14 cellular contexts compared by ENCODE assay signal in genomic region chr1:231395996-231396385, GRCh38. TPM values are rescaled to one million over a fixed set of nuclear protein-coding genes. Genes with fewer than 3 reads are reported as not detected.
DNase-seq lines count a peak whose midpoint lies in the region; ATAC-seq and TF ChIP-seq lines count a peak whose summit lies in the region.
"Had no signal": no experiment of that assay in that cellular context is flagged by ENCODE, and none has a peak within 500 bp of the region (broad histone marks: within the 10 kb centered on the region; RNA-seq: fewer than 3 reads in every experiment).

No MANE protein-coding gene starts in this region.

- intact Hi-C loops in heart right ventricle (cut with DNase I), result no loop called here
- intact Hi-C loops in Right ventricle myocardium inferior (cut with DNase I), result no loop called here
- intact Hi-C loops in esophagus squamous epithelium (cut with DNase I), result no loop called here
- intact Hi-C loops in uterus (cut with DNase I; ENCODE audit: low total_unique reads), result no loop called here

- TF ChIP-seq CTCF in heart right ventricle (IDR thresholded peaks at IDR 0.05) (no peak), esophagus squamous epithelium (IDR thresholded peaks at IDR 0.05) (no peak), uterus (IDR thresholded peaks at IDR 0.05) (no peak)

- peak in 2 of 8 donors; percentile 2 to 13 for ATAC-seq in heart right ventricle
- no peak for ATAC-seq in Right ventricle myocardium inferior
- no peak for ATAC-seq in HG03025 (IDR thresholded peaks at IDR 0.05; ENCODE audit: low FRiP score, unreplicated experiment)

- H3K4me2 ChIP-seq in neuronal stem cell (ENCODE audit: insufficient read depth, low read length, poor library complexity, severe bottlenecking), result no peak overlapping the region

- DNase-seq in heart right ventricle (no peak), Right ventricle myocardium inferior (ENCODE audit: missing footprints) (no peak), esophagus squamous epithelium (lab: John Stamatoyannopoulos, UW) (no peak), neuronal stem cell (ENCODE audit: low spot score) (no peak), uterus (no peak), epidermal melanocyte (ENCODE audit: insufficient read length, low spot score) (no peak)
- no peak for DNase-seq in activated naive CD4-positive, alpha-beta T cell treated with Interleukin-2 at 50 U/mL for 16 hours
- DNase-seq: activated CD4-positive, alpha-beta memory T cell treated with anti-CD3 and anti-CD28 coated beads, Interleukin-2, amount 10 ng/mL, durations not matched to agents 7 days and 5 days; activated gamma-delta T cell treated with Interleukin-2 at 50 U/mL for 16 hours; DMS79; lower lobe of right lung; NCI-H146 had no signal

- no peak overlapping the region for H2BK12ac ChIP-seq in neuronal stem cell (ENCODE audit: low read length)

- H3K4me3 ChIP-seq in heart right ventricle (no peak overlapping the region), esophagus squamous epithelium (no peak overlapping the region), neuronal stem cell (ENCODE audit: low read length in 2 of 2) (no peak overlapping the region), uterus (no peak overlapping the region)
- H3K4me3 ChIP-seq: HAP-1, lower lobe of right lung had no signal

- no peak overlapping the region for H3K4ac ChIP-seq in neuronal stem cell (ENCODE audit: low read length)

- H3K14ac ChIP-seq in neuronal stem cell (ENCODE audit: low read length), result no peak overlapping the region

- H2BK15ac ChIP-seq in neuronal stem cell (ENCODE audit: low read length), result no peak overlapping the region

- H3K27ac ChIP-seq in heart right ventricle (peak overlapping the region in 9 of 10 donors; percentile 5 to 85 (median 72)), esophagus squamous epithelium (peak overlapping the region in 3 of 4 donors; percentile 9 to 68 (median 60)), neuronal stem cell (replicated peaks; ENCODE audit: low read length) (peak overlapping the region; percentile 18), uterus (peak overlapping the region; percentile 52 to 74)

- H2BK5ac ChIP-seq in neuronal stem cell (ENCODE audit: low read length), result no peak overlapping the region

- H4K8ac ChIP-seq in neuronal stem cell (ENCODE audit: low read depth, low read length), result no peak overlapping the region

- no peak for TF ChIP-seq POLR2A in esophagus squamous epithelium (IDR thresholded peaks at IDR 0.05)
- no peak for TF ChIP-seq POLR2A in uterus (IDR thresholded peaks at IDR 0.05)

- no peak overlapping the region for H2BK120ac ChIP-seq in neuronal stem cell (ENCODE audit: low read depth, low read length)

- H3K9me3 ChIP-seq in heart right ventricle (no peaks in the 10 kb centered on the region), esophagus squamous epithelium (no peaks in the 10 kb centered on the region), neuronal stem cell (replicated peaks in 1 of 2; ENCODE audit: control insufficient read depth in 2 of 2, insufficient read depth in 1 of 2, low read depth in 1 of 2, low read length in 2 of 2) (no peaks in the 10 kb centered on the region), uterus (no peaks in the 10 kb centered on the region)
- H3K9me3 ChIP-seq: HAP-1, lower lobe of right lung had no signal

- no peak overlapping the region for H3K9ac ChIP-seq in neuronal stem cell (ENCODE audit: low read depth, low read length, poor library complexity)

- no peaks in the 10 kb centered on the region for H3K79me1 ChIP-seq in neuronal stem cell (ENCODE audit: low read depth, low read length)

- 47 to 63% methylated on average over 4 of the region's 4 CpGs for WGBS in heart right ventricle, 2 donors
- 84% methylated on average over 3 to 4 of the region's 4 CpGs for WGBS in esophagus squamous epithelium, 2 donors
- WGBS in neuronal stem cell (ENCODE audit: extremely low coverage in 2 of 2, insufficient read length in 2 of 2, insufficient replicate concordance in 1 of 2), 2 donors, result no CpG with 5 or more reads among the region's 4 CpGs

- no peak overlapping the region for H3K18ac ChIP-seq in neuronal stem cell (ENCODE audit: low read length)

- peaks cover 0 to 4% (median 0%) of the 10 kb centered on the region in 9 donors for H3K36me3 ChIP-seq in heart right ventricle
- H3K36me3 ChIP-seq in esophagus squamous epithelium, result no peaks in the 10 kb centered on the region
- no peaks in the 10 kb centered on the region for H3K36me3 ChIP-seq in neuronal stem cell (replicated peaks in 1 of 2; ENCODE audit: control insufficient read depth in 2 of 2, insufficient read depth in 2 of 2, low read length in 2 of 2)
- H3K36me3 ChIP-seq in uterus, result no peaks in the 10 kb centered on the region
- H3K36me3 ChIP-seq: HAP-1, lower lobe of right lung had no signal

- no peak overlapping the region for H2AK5ac ChIP-seq in neuronal stem cell (ENCODE audit: low read depth, low read length)

- H4K91ac ChIP-seq in neuronal stem cell (ENCODE audit: low read depth, low read length, poor library complexity), result no peak overlapping the region

- H3K27me3 ChIP-seq in heart right ventricle (no peaks in the 10 kb centered on the region), esophagus squamous epithelium (no peaks in the 10 kb centered on the region), neuronal stem cell (ENCODE audit: control insufficient read depth in 3 of 3, insufficient read depth in 3 of 3, low read depth in 1 of 3, low read length in 3 of 3) (no peaks in the 10 kb centered on the region), uterus (no peaks in the 10 kb centered on the region)

- H2AFZ ChIP-seq in neuronal stem cell (ENCODE audit: low read length), result no peak overlapping the region

- peaks cover 2 to 99% (median 74%) of the 10 kb centered on the region in 9 donors for H3K4me1 ChIP-seq in heart right ventricle
- peaks cover 0 to 38% (median 7%) of the 10 kb centered on the region in 3 donors for H3K4me1 ChIP-seq in esophagus squamous epithelium
- peaks cover 2 to 3% of the 10 kb centered on the region in 2 donors for H3K4me1 ChIP-seq in neuronal stem cell (ENCODE audit: control insufficient read depth in 2 of 2, insufficient read depth in 1 of 2, low read depth in 1 of 2, low read length in 2 of 2)
- peaks cover 0 to 4% of the 10 kb centered on the region in 2 donors for H3K4me1 ChIP-seq in uterus

- no peak overlapping the region for H3K23ac ChIP-seq in neuronal stem cell (ENCODE audit: low read depth, low read length, poor library complexity)

RNA-seq across cellular contexts. Expression of gene EGLN1, which starts 26.1 kb away (rescaled TPM):
- total RNA-seq in heart right ventricle (100 to 1,000 TPM in 1 of 10 donors, 10 to 100 TPM in 9; 62.0 to 104 (median 71.2) TPM), Right ventricle myocardium inferior (86.0 TPM), esophagus squamous epithelium (10 to 100 TPM; 21.8 to 36.0 (median 28.7) TPM), uterus (10 to 100 TPM; 17.6 to 65.1 (median 47.4) TPM)
- 10 to 100 TPM; 13.0 to 20.8 TPM for polyA plus RNA-seq in heart right ventricle
- 4.9 TPM for polyA plus RNA-seq in neuronal stem cell (2013, experiment 1 of 2)
- polyA plus RNA-seq in neuronal stem cell (2013, experiment 2 of 2), result 4.7 TPM

RNA-seq across cellular contexts. Expression of gene SPRTN, which starts 57.9 kb away (rescaled TPM):
- total RNA-seq in heart right ventricle (10 to 100 TPM in 1 of 10 donors, 1 to 10 TPM in 9; 6.4 to 11.0 (median 7.6) TPM), Right ventricle myocardium inferior (6.5 TPM), esophagus squamous epithelium (10 to 100 TPM; 10.9 to 22.9 (median 16.9) TPM), uterus (10 to 100 TPM in 3 of 4 donors, 1 to 10 TPM in 1; 4.9 to 19.3 (median 15.2) TPM)
- 1 to 10 TPM; 4.1 to 4.2 TPM for polyA plus RNA-seq in heart right ventricle
- 10.0 TPM for polyA plus RNA-seq in neuronal stem cell (2013, experiment 1 of 2)
- polyA plus RNA-seq in neuronal stem cell (2013, experiment 2 of 2), result 10.8 TPM

RNA-seq across cellular contexts. Expression of gene EXOC8, which starts 58.3 kb away (rescaled TPM):
- 10 to 100 TPM; 10.3 to 16.7 (median 12.8) TPM for total RNA-seq in heart right ventricle
- 1 to 10 TPM; 3.5 to 4.3 TPM for polyA plus RNA-seq in heart right ventricle
- 11.3 TPM for total RNA-seq in Right ventricle myocardium inferior
- total RNA-seq in esophagus squamous epithelium, result 10 to 100 TPM; 10.6 to 12.8 (median 11.7) TPM
- polyA plus RNA-seq in neuronal stem cell (2013, experiment 1 of 2), result 2.7 TPM
- polyA plus RNA-seq in neuronal stem cell (2013, experiment 2 of 2), result 2.7 TPM
- total RNA-seq in uterus, result 10 to 100 TPM; 14.1 to 27.1 (median 16.9) TPM

Comparison
In these comparisons a context has a peak if more than half of its experiments do, and no peak if none do; other contexts are left out.
1. H3K27ac ChIP-seq: peak in every context shown above with its lines; median percentile 72 in heart right ventricle; 63 in uterus; 60 in esophagus squamous epithelium; 18 in neuronal stem cell.